Comparison of ENCODE assay signal across 9 cellular contexts in genomic region chr6:16635810-16636602, GRCh38.
DNase-seq lines count a peak whose midpoint lies in the region; ATAC-seq and TF ChIP-seq lines count a peak whose summit lies in the region.
"Had no signal": no experiment of that assay in that cellular context is flagged by ENCODE, and none has a peak within 500 bp of the region (broad histone marks: within the 10 kb centered on the region; RNA-seq: fewer than 3 reads in every experiment).

No MANE protein-coding gene starts in this region.

- CTCF ChIA-PET in RWPE1 (lab: Yijun Ruan, JAX) = no interaction called here

- DNase-seq in GM04503 (ENCODE audit: low read depth) (peak; percentile 28), RWPE1 (ENCODE audit: low spot score) (peak; percentile 18), iPS DF 4.7 (ENCODE audit: extremely low read depth, low spot score) (peak; percentile 16), NCI-H2081 treated with DMSO at 0.1 percent for 48 hours (lab: John Stamatoyannopoulos, UW) (no peak), NCI-H1436 treated with DMSO at 0.1 percent for 48 hours (lab: John Stamatoyannopoulos, UW) (no peak), DMS79 (lab: John Stamatoyannopoulos, UW) (no peak), NCI-H2081 (lab: John Stamatoyannopoulos, UW) (no peak)
- DNase-seq: heart right ventricle had no signal

- POLR2A ChIA-PET in RWPE1 (lab: Yijun Ruan, JAX; ENCODE audit: low non-redundant PET) = no interaction called here

- ATAC-seq in HG02642 (IDR thresholded peaks at IDR 0.05; ENCODE audit: poor library complexity, unreplicated experiment) = peak; percentile 53

- TF ChIP-seq CTCF in RWPE1 (conservative IDR thresholded peaks at IDR 0.05; ENCODE audit: low read depth) = no peak

- no peak overlapping the region for H3K27ac ChIP-seq in RWPE1
- H3K27ac ChIP-seq: heart right ventricle had no signal

Comparison
In these comparisons a context has a peak if more than half of its experiments do, and no peak if none do; other contexts are left out.
1. DNase-seq: peak in GM04503 (single experiment), RWPE1 (single experiment) and iPS DF 4.7 (single experiment); none in NCI-H2081 treated with DMSO at 0.1 percent for 48 hours (single experiment), NCI-H1436 treated with DMSO at 0.1 percent for 48 hours (single experiment), DMS79 (single experiment) and NCI-H2081 (0 of 2).